25 cellular contexts compared by ENCODE assay signal in the genomic region with DNA sequence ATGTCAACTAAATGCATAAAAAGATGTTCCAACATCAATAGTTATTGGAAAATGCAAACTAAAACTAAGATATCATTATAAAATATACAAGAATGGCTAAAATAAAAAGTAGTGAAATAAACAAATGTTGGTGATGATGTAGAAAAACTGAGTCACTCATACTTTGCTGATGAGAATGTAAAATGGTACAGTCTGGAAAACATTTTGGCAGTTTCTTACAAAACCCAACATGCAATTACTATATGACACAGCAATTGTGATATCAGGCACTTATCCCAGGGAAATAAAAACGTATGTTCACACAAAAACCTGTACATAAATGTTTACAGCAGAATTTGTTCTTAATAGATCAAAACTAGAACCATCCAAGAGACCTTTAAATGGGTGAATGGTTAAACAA.
"Had no signal": no experiment of that assay in that cellular context is flagged by ENCODE, and none has a peak within 500 bp of the region (broad histone marks: within the 10 kb centered on the region; RNA-seq: fewer than 3 reads in every experiment).

No MANE protein-coding gene starts in this region.

- H3K4me2 ChIP-seq: neural progenitor cell had no signal

- H3K4me1 ChIP-seq: esophagus muscularis mucosa, gastrocnemius medialis, heart right ventricle, left ventricle myocardium inferior, neural progenitor cell, right atrium auricular region, sigmoid colon, stomach, transverse colon had no signal

- H2AFZ ChIP-seq: neural progenitor cell had no signal

- H3K9me3 ChIP-seq: gastrocnemius medialis, ovary, sigmoid colon, thoracic aorta, transverse colon had no signal

- H3K27ac Mint-ChIP-seq: natural killer cell treated with Interleukin-12 subunit alpha and Interleukin-12 subunit beta and Interleukin-15 and Interleukin-18, amount 100 ng/mL, for 72 hours; neural progenitor cell had no signal

- H3K4me3 ChIP-seq: dorsolateral prefrontal cortex, esophagus muscularis mucosa, gastrocnemius medialis, heart right ventricle, left ventricle myocardium inferior, lung, neural progenitor cell, ovary, right atrium auricular region, sigmoid colon, skin epidermis, stomach, thoracic aorta, transverse colon had no signal

- H3K27me3 ChIP-seq: gastrocnemius medialis, neural progenitor cell, ovary, sigmoid colon, stomach, transverse colon had no signal

- H3K36me3 Mint-ChIP-seq: natural killer cell treated with Interleukin-12 subunit alpha and Interleukin-12 subunit beta and Interleukin-15 and Interleukin-18, amount 100 ng/mL, for 72 hours; neural progenitor cell had no signal

- H3K36me3 ChIP-seq: esophagus muscularis mucosa, gastrocnemius medialis, heart right ventricle, left ventricle myocardium inferior, neural progenitor cell, ovary, right atrium auricular region, sigmoid colon, stomach, thoracic aorta, transverse colon had no signal

- H3K27ac ChIP-seq: dorsolateral prefrontal cortex, esophagus muscularis mucosa, gastrocnemius medialis, heart right ventricle, left ventricle myocardium inferior, neural progenitor cell, ovary, right atrium auricular region, sigmoid colon, skin epidermis, stomach, thoracic aorta, transverse colon had no signal

- ATAC-seq: gastrocnemius medialis; heart right ventricle; natural killer cell treated with Interleukin-12 subunit alpha and Interleukin-12 subunit beta and Interleukin-15 and Interleukin-18, amount 100 ng/mL, for 72 hours had no signal

- H3K4me1 Mint-ChIP-seq: neural progenitor cell had no signal

- DNase-seq: cortex of kidney; dorsolateral prefrontal cortex; effector CD8-positive, alpha-beta T cell; gastrocnemius medialis; heart right ventricle; hypothalamus; islet precursor cell; left ventricle myocardium inferior; mesenchymal stem cell; midbrain; nucleus accumbens; ovary; sigmoid colon; stimulated activated CD4-positive, alpha-beta T cell treated with anti-CD3 and anti-CD28 coated beads, Interleukin-12 subunit alpha, Interleukin-12 subunit beta, amount 100 ng/mL, for 4 hours; stimulated activated naive CD4-positive, alpha-beta T cell; stomach; substantia nigra; transverse colon had no signal

- H3K9ac ChIP-seq: neural progenitor cell had no signal

- H3K4me3 Mint-ChIP-seq: natural killer cell treated with Interleukin-12 subunit alpha and Interleukin-12 subunit beta and Interleukin-15 and Interleukin-18, amount 100 ng/mL, for 72 hours; neural progenitor cell had no signal
